Comparison of ENCODE assay signal across 8 cellular contexts in the genomic region with DNA sequence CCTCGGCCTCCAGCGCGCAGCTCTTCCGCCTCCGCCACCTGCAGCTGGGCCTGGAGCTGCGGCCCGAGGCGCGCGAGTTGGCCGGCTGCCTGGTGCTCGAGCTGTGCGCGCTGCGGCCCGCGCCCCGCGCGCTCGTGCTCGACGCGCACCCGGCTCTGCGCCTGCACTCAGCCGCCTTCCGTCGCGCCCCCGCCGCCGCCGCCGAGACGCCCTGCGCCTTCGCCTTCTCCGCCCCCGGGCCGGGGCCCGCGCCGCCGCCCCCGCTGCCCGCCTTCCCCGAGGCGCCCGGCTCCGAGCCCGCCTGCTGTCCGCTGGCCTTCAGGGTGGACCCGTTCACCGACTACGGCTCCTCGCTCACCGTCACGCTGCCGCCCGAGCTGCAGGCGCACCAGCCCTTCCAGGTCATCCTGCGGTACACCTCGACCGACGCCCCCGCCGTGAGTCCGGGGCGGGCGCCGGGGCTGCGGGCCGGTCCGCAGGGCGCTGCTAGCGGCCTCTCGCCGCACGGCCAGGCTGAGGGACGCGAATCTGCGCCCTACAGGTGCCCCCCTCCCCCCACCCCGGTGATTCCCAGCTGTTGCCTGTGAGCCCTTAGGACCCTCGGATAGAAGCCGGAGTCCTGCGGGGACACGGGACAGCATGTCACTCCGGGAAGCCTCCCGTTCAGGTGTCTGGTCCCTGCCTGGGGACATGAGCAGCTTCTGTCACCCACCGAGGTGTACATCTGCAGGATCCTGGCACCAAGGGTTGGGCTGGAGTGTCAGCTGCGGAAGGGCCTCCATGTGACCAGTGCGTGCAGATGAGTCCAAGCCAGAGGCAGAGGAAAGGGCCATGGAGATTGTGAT. TPM values are rescaled to one million over a fixed set of nuclear protein-coding genes. Genes with fewer than 3 reads are reported as not detected.
DNase-seq lines count a peak whose midpoint lies in the region; ATAC-seq, FAIRE-seq and TF ChIP-seq lines count a peak whose summit lies in the region.

No MANE protein-coding gene starts in this region.

- no peak overlapping the region for H4K5ac ChIP-seq in IMR-90 (ENCODE audit: low read depth, low read length)

- H3K4me1 Mint-ChIP-seq in CD4-positive, alpha-beta memory T cell, result peaks cover 37 to 68% (median 56%) of the 10 kb centered on the region in 4 donors
- peaks cover 39% of the 10 kb centered on the region for H3K4me1 Mint-ChIP-seq in T-helper 2 cell treated with Interferon-gamma antibody and Interleukin-4, amounts not matched to agents 5 μg/mL and 100 μg/mL, for 36 hours (ENCODE audit: low read depth)

- H3K9me3 Mint-ChIP-seq in CD4-positive, alpha-beta memory T cell, result no peaks in the 10 kb centered on the region
- no peaks in the 10 kb centered on the region for H3K9me3 Mint-ChIP-seq in T-helper 2 cell treated with Interferon-gamma antibody and Interleukin-4, amounts not matched to agents 5 μg/mL and 100 μg/mL, for 36 hours

- H3K4me3 Mint-ChIP-seq in CD4-positive, alpha-beta memory T cell, result peak overlapping the region; percentile 86 to 89 (median 88)
- H3K4me3 Mint-ChIP-seq in T-helper 2 cell treated with Interferon-gamma antibody and Interleukin-4, amounts not matched to agents 5 μg/mL and 100 μg/mL, for 36 hours, result peak overlapping the region; percentile 90

- no peaks in the 10 kb centered on the region for H3K9me3 ChIP-seq in CD4-positive, alpha-beta memory T cell (ENCODE audit: control insufficient read depth in 1 of 2, low read length in 2 of 2)
- no peaks in the 10 kb centered on the region for H3K9me3 ChIP-seq in IMR-90 (ENCODE audit: control insufficient read depth, insufficient read depth, low read length)

- no peaks in the 10 kb centered on the region for H3K27me3 ChIP-seq in CD4-positive, alpha-beta memory T cell (ENCODE audit: insufficient read depth, low read length)
- no peaks in the 10 kb centered on the region for H3K27me3 ChIP-seq in IMR-90 (ENCODE audit: control insufficient read depth, insufficient read depth, low read length)

- H2BK120ac ChIP-seq in IMR-90 (ENCODE audit: low read depth, low read length), result no peak overlapping the region

- peak overlapping the region; percentile 79 for H3K14ac ChIP-seq in IMR-90 (replicated peaks; ENCODE audit: low read depth, low read length)

- peaks cover 13% of the 10 kb centered on the region for H4K20me1 ChIP-seq in IMR-90 (ENCODE audit: insufficient read depth, low read length)

- FAIRE-seq in GM19239 (lab: Jason Lieb, UNC), result no peak

- TF ChIP-seq CTCF in IMR-90 (conservative IDR thresholded peaks at IDR 0.05; ENCODE audit: low read depth, low read length) (no peak), cardiac fibroblast (IDR thresholded peaks at IDR 0.05; ENCODE audit: low read depth, low read length) (no peak)

- WGBS in IMR-90 (ENCODE audit: extremely low coverage in 2 of 2, insufficient read length in 1 of 2), 2 experiments, result 4% methylated on average over 48 of the region's 93 CpGs; no CpG with 5 or more reads in 1 of the 2 experiments

- peak overlapping the region; percentile 69 for H3K4ac ChIP-seq in IMR-90 (ENCODE audit: low read depth, low read length)

- CTCF ChIA-PET in CD4-positive, alpha-beta memory T cell (lab: Charles Lee; ENCODE audit: partially characterized antibody), result interaction anchor here (0.6 to 3.5 kb wide), 6 partner anchors 9 to 115 kb away, joined by 3 to 19 read pairs (median 4); a partner anchor contains a TSS
- CTCF ChIA-PET in IMR-90 (lab: Yijun Ruan, JAX), result no interaction called here

- peaks cover 2% of the 10 kb centered on the region for H3K36me3 ChIP-seq in CD4-positive, alpha-beta memory T cell (ENCODE audit: insufficient read depth, low read length)
- 0 out of 2 replicates have a peak, but pooled peaks cover 2% of the 10 kb centered on the region for H3K36me3 ChIP-seq in IMR-90 (ENCODE audit: control insufficient read depth, insufficient read depth, low read length)

- peaks cover 35% of the 10 kb centered on the region for H3K9me1 ChIP-seq in IMR-90 (ENCODE audit: insufficient read depth, low read length)

- H3K23ac ChIP-seq in IMR-90 (ENCODE audit: low read depth, low read length), result peak overlapping the region; percentile 72; the same call in 1 of the 2 replicates

- peak; percentile 37 for ATAC-seq in IMR-90 (ENCODE audit: low read depth)

- intact Hi-C loops in CD4-positive, alpha-beta memory T cell (cut with micrococcal nuclease), result loop anchor here (1.0 to 10.0 kb wide), 6 partner anchors 9 to 1313 kb away; a partner anchor contains a TSS
- intact Hi-C loops in IMR-90 (cut with micrococcal nuclease), result loop anchor here (5.0 to 10.0 kb wide), 2 partner anchors 337 to 426 kb away; a partner anchor contains a TSS

- H3K4me2 ChIP-seq in IMR-90 (ENCODE audit: low read depth, low read length), result peak overlapping the region; percentile 98

- H2BK20ac ChIP-seq in IMR-90 (ENCODE audit: low read depth, low read length), result no peak overlapping the region

- POLR2A ChIA-PET in CD4-positive, alpha-beta memory T cell (lab: Charles Lee; ENCODE audit: partially characterized antibody), result interaction anchor here (0.6 to 20.6 kb wide), 7 partner anchors 10 to 136 kb away, joined by 3 to 461 read pairs (median 6); a partner anchor contains a TSS
- POLR2A ChIA-PET in IMR-90 (lab: Charles Lee; ENCODE audit: unreplicated experiment), result no interaction called here

- peaks cover 7 to 63% of the 10 kb centered on the region in 2 experiments; a peak in 3 of 4 replicates for H3K79me1 ChIP-seq in IMR-90 (ENCODE audit: low read depth in 1 of 2, low read length in 2 of 2)

- dilution Hi-C loops in IMR-90 (cut with HindIII; ENCODE audit: low sequenced_read_pairs, unreplicated experiment), result no loop called here

- no peak for TF ChIP-seq POLR2A in IMR-90 (IDR thresholded peaks at IDR 0.05; ENCODE audit: low read depth, low read length)

- H2BK15ac ChIP-seq in IMR-90 (ENCODE audit: low read depth, low read length), result no peak overlapping the region

- H3K56ac ChIP-seq in IMR-90 (ENCODE audit: extremely low read depth, insufficient read depth, low read length), result peak overlapping the region; percentile 0; the same call in 1 of the 2 replicates

- peak overlapping the region in 1 of 2 experiments; percentile 52; a peak in 1 of 4 replicates for H4K8ac ChIP-seq in IMR-90 (ENCODE audit: low read depth in 2 of 2, low read length in 2 of 2)

- TSS peak; percentile 66 for BruUV-seq in IMR-90 (replicated peaks; lab: Mats Ljungman, UMichigan)

- H3K27me3 Mint-ChIP-seq in CD4-positive, alpha-beta memory T cell, result no peaks in the 10 kb centered on the region
- H3K27me3 Mint-ChIP-seq in T-helper 2 cell treated with Interferon-gamma antibody and Interleukin-4, amounts not matched to agents 5 μg/mL and 100 μg/mL, for 36 hours (ENCODE audit: low read depth), result no peaks in the 10 kb centered on the region

- peak overlapping the region; percentile 76 to 88 for H3K4me3 ChIP-seq in CD4-positive, alpha-beta memory T cell (ENCODE audit: low read length in 2 of 2)
- H3K4me3 ChIP-seq in IMR-90 (ENCODE audit: insufficient read depth, low read depth, low read length) (peak overlapping the region; percentile 58), cardiac fibroblast (replicated peaks in 1 of 2; ENCODE audit: low read depth in 2 of 2, low read length in 2 of 2) (peak overlapping the region; percentile 42 to 62), skin epidermis (peak overlapping the region; percentile 67 to 79 (median 71))

- H3K18ac ChIP-seq in IMR-90 (ENCODE audit: low read depth, low read length), result no peak overlapping the region

- peak overlapping the region; percentile 36 for H2BK5ac ChIP-seq in IMR-90 (ENCODE audit: low read depth, low read length, poor library complexity, severe bottlenecking)

- peak overlapping the region; percentile 77 for H3K9ac ChIP-seq in IMR-90 (ENCODE audit: low read depth, low read length)

- peak overlapping the region; percentile 52 to 90 (median 82) for H3K27ac Mint-ChIP-seq in CD4-positive, alpha-beta memory T cell
- H3K27ac Mint-ChIP-seq in T-helper 2 cell treated with Interferon-gamma antibody and Interleukin-4, amounts not matched to agents 5 μg/mL and 100 μg/mL, for 36 hours, result peak overlapping the region; percentile 56

- H3K27ac ChIP-seq in CD4-positive, alpha-beta memory T cell (ENCODE audit: low read depth, low read length), result peak overlapping the region; percentile 60
- H3K27ac ChIP-seq in IMR-90 (ENCODE audit: insufficient read depth, low read length), result peak overlapping the region; percentile 46; the same call in 1 of the 2 replicates
- peak overlapping the region in 20 of 21 experiments; percentile 47 to 90 (median 78) for H3K27ac ChIP-seq in skin epidermis

- peak overlapping the region; percentile 96 for H2AK9ac ChIP-seq in IMR-90 (replicated peaks; ENCODE audit: low read depth, low read length, poor library complexity)

- TF ChIP-seq RAD21 in IMR-90 (IDR thresholded peaks at IDR 0.05; ENCODE audit: low read length), result no peak

- H2AK5ac ChIP-seq in IMR-90 (ENCODE audit: low read depth, low read length), result peak overlapping the region; percentile 43; the same call in 1 of the 2 replicates

- in situ Hi-C loops in IMR-90 (cut with MboI; ENCODE audit: low sequenced_read_pairs), result no loop called here

- H4K91ac ChIP-seq in IMR-90 (ENCODE audit: insufficient read depth, low read depth, low read length), result peak overlapping the region; percentile 47; the same call in 1 of the 2 replicates

- peak in 4 of 5 donors; percentile 63 to 82 (median 76) for DNase-seq in CD4-positive, alpha-beta memory T cell
- peak; percentile 66 for DNase-seq in GM19239 (ENCODE audit: insufficient read length, low spot score)
- peak; percentile 64 for DNase-seq in IMR-90
- DNase-seq in T-helper 2 cell treated with Interferon-gamma antibody and Interleukin-4, amounts not matched to agents 5 μg/mL and 100 μg/mL, for 36 hours (ENCODE audit: low spot score), result peak; percentile 46
- DNase-seq in cardiac fibroblast (ENCODE audit: low read depth in 2 of 2), result peak; percentile 59 to 69
- DNase-seq in iris pigment epithelial cell (ENCODE audit: low read depth), result peak; percentile 77
- DNase-seq in NCI-H187 treated with DMSO at 0.1 percent for 48 hours (lab: John Stamatoyannopoulos, UW), result no peak

- peak overlapping the region; percentile 93 for H2AFZ ChIP-seq in IMR-90 (replicated peaks; ENCODE audit: low read length, poor library complexity)

- peaks cover 11 to 48% of the 10 kb centered on the region in 2 donors for H3K36me3 Mint-ChIP-seq in CD4-positive, alpha-beta memory T cell
- H3K36me3 Mint-ChIP-seq in T-helper 2 cell treated with Interferon-gamma antibody and Interleukin-4, amounts not matched to agents 5 μg/mL and 100 μg/mL, for 36 hours (ENCODE audit: low read depth), result peaks cover 36% of the 10 kb centered on the region

- peaks cover 67% of the 10 kb centered on the region for H3K4me1 ChIP-seq in CD4-positive, alpha-beta memory T cell (ENCODE audit: insufficient read depth, low read length)
- peaks cover 36% of the 10 kb centered on the region for H3K4me1 ChIP-seq in IMR-90 (ENCODE audit: control insufficient read depth, insufficient read depth, low read length)

RNA-seq across cellular contexts. Expression of a gene that starts 0.6 kb away (rescaled TPM):
- total RNA-seq in CD4-positive, alpha-beta memory T cell, result 100 to 1,000 TPM; 140 to 145 TPM
- 100 to 1,000 TPM in 1 of 2 donors, 10 to 100 TPM in 1; 13.6 to 100 TPM for polyA plus RNA-seq in CD4-positive, alpha-beta memory T cell
- 3.8 and 3.9 TPM in 2 replicates for total RNA-seq in IMR-90 (2012; rRNA removed)
- 15.9 and 18.7 TPM in 2 replicates for polyA plus RNA-seq in IMR-90 (2012; rRNA removed)
- polyA plus RNA-seq in IMR-90 (2012; cell fraction: cytosol; rRNA removed), result 10.5 and 25.6 TPM in 2 replicates
- polyA plus RNA-seq in IMR-90 (2012; cell fraction: nucleus; rRNA removed; ENCODE audit: low replicate concordance), result 31.4 and 92.4 TPM in 2 replicates

RNA-seq across cellular contexts. Expression of a gene that starts 8.7 kb away (rescaled TPM):
- total RNA-seq in CD4-positive, alpha-beta memory T cell, result 10 to 100 TPM; 16.3 to 19.4 TPM
- polyA plus RNA-seq in CD4-positive, alpha-beta memory T cell, result 10 to 100 TPM; 18.2 to 18.5 TPM
- 1.1 and 2.5 TPM in 2 replicates for total RNA-seq in IMR-90 (2012; rRNA removed)
- 3.3 TPM in 2 replicates for polyA plus RNA-seq in IMR-90 (2012; rRNA removed)
- polyA plus RNA-seq in IMR-90 (2012; cell fraction: cytosol; rRNA removed), result 3.0 and 3.2 TPM in 2 replicates
- polyA plus RNA-seq in IMR-90 (2012; cell fraction: nucleus; rRNA removed; ENCODE audit: low replicate concordance), result 2.6 and 5.3 TPM in 2 replicates

RNA-seq across cellular contexts. Expression of a gene that starts 11.1 kb away (rescaled TPM):
- 10 to 100 TPM; 71.4 to 84.8 TPM for total RNA-seq in CD4-positive, alpha-beta memory T cell
- 10 to 100 TPM in 1 of 2 donors, 1 to 10 TPM in 1; 9.4 to 15.2 TPM for polyA plus RNA-seq in CD4-positive, alpha-beta memory T cell
- 2.9 and 3.3 TPM in 2 replicates for total RNA-seq in IMR-90 (2012; rRNA removed)
- 4.1 and 5.5 TPM in 2 replicates for polyA plus RNA-seq in IMR-90 (2012; rRNA removed)
- 2.3 and 2.6 TPM in 2 replicates for polyA plus RNA-seq in IMR-90 (2012; cell fraction: cytosol; rRNA removed)
- 16.4 and 17.5 TPM in 2 replicates for polyA plus RNA-seq in IMR-90 (2012; cell fraction: nucleus; rRNA removed; ENCODE audit: low replicate concordance)

RNA-seq across cellular contexts. Expression of a gene that starts 17.6 kb away (rescaled TPM):
- 10 to 100 TPM; 80.6 to 83.0 TPM for total RNA-seq in CD4-positive, alpha-beta memory T cell
- polyA plus RNA-seq in CD4-positive, alpha-beta memory T cell, result 10 to 100 TPM in 1 of 2 donors, 1 to 10 TPM in 1; 9.9 to 18.7 TPM
- 5.6 and 6.3 TPM in 2 replicates for total RNA-seq in IMR-90 (2012; rRNA removed)
- polyA plus RNA-seq in IMR-90 (2012; rRNA removed), result 20.9 and 27.4 TPM in 2 replicates
- polyA plus RNA-seq in IMR-90 (2012; cell fraction: cytosol; rRNA removed), result 11.6 and 19.3 TPM in 2 replicates
- 72.5 and 181 TPM in 2 replicates for polyA plus RNA-seq in IMR-90 (2012; cell fraction: nucleus; rRNA removed; ENCODE audit: low replicate concordance)

RNA-seq across cellular contexts. Expression of a gene that starts 56.4 kb away (rescaled TPM):
- total RNA-seq in CD4-positive, alpha-beta memory T cell, result 1 to 10 TPM; 6.3 to 6.8 TPM
- polyA plus RNA-seq in CD4-positive, alpha-beta memory T cell, result 1 to 10 TPM in 1 of 2 donors, under 1 TPM in 1; 0.71 to 1.3 TPM
- total RNA-seq in IMR-90 (2012; rRNA removed), result 0.28 TPM in 1 of 2 replicates, not detected in the other
- polyA plus RNA-seq in IMR-90 (2012; rRNA removed), result 0.31 and 0.42 TPM in 2 replicates
- polyA plus RNA-seq in IMR-90 (2012; cell fraction: cytosol; rRNA removed), result 0.08 and 0.20 TPM in 2 replicates
- 1.8 and 5.2 TPM in 2 replicates for polyA plus RNA-seq in IMR-90 (2012; cell fraction: nucleus; rRNA removed; ENCODE audit: low replicate concordance)

Comparison
In these comparisons a context has a peak if more than half of its experiments do, and no peak if none do; other contexts are left out.
1. RNA of a gene that starts 0.6 kb away (total RNA-seq): 140 to 145 TPM in CD4-positive, alpha-beta memory T cell; 3.8 to 3.9 TPM in IMR-90; every median in the first group is over 10 times any median in the second.
2. RNA of a gene that starts 11.1 kb away (total RNA-seq): 71.4 to 84.8 TPM in CD4-positive, alpha-beta memory T cell; 2.9 to 3.3 TPM in IMR-90; every median in the first group is over 10 times any median in the second.
3. Peak in every context shown above with its lines, with median percentiles within 50 percentile points of each other: H3K27ac ChIP-seq and H3K4me3 ChIP-seq.